1 cellular context compared by ENCODE assay signal in the genomic region with DNA sequence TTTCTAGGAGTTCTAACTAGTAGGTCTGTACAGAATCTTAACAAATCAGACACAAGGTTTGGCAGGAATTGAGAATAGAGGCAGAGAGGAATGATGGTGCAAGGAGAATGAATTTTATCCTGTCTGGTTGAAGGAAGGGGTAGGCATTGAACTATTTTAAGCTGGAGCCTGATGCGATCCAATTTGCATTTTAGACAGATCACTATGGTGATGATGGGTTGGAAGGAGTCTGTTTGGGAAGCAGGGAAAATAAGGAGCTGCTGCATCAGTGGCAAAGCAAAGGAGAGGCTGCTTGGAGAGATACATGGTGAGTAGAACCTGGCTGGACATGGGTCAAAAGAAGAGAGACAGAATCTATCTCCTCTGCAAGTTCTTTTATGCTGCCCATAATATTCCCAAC.
TF ChIP-seq lines count a peak whose summit lies in the region.

No MANE protein-coding gene starts in this region.

TF ChIP-seq in IMR-90, 13 proteins besides CTCF, POLR2A, EP300 and RAD21 (continued from another document):
- TF ChIP-seq SMC3 (IDR thresholded peaks at IDR 0.05; ENCODE audit: low read depth, low read length) (no peak), MAFK (IDR thresholded peaks at IDR 0.05; ENCODE audit: low read depth, low read length) (no peak), CHD1 (IDR thresholded peaks at IDR 0.05; ENCODE audit: low read depth, low read length) (no peak), RCOR1 (IDR thresholded peaks at IDR 0.05; ENCODE audit: insufficient replicate concordance, low read length) (no peak), BHLHE40 (IDR thresholded peaks at IDR 0.05; ENCODE audit: low read depth, low read length) (no peak), RFX5 (IDR thresholded peaks at IDR 0.05; ENCODE audit: low read depth, low read length) (no peak)
